Comparison of ENCODE assay signal across 1 cellular context in the genomic region with DNA sequence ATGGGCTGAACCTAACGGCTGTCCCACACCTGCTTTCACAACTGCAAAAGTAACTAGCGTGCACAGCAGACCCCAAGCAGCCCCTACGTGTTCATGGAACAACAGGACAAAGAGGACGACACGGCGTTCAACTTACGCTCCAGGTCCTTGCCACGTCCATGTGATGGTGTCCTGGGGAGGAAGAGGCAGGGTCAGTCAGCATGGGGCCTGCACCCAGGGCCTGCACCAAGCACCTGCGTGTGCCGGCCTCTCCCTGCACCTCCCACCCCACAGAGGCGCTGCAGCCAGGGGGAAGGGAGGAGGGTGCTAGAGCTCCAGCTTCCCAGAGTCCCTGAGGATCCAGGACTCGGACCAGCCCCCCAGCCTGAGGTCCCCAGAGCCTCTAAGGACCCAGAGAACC.
TF ChIP-seq lines count a peak whose summit lies in the region.

No MANE protein-coding gene starts in this region.

TF ChIP-seq in GM12878, 131 proteins besides CTCF, POLR2A, EP300 and RAD21:
- TF ChIP-seq, protein P1, sequence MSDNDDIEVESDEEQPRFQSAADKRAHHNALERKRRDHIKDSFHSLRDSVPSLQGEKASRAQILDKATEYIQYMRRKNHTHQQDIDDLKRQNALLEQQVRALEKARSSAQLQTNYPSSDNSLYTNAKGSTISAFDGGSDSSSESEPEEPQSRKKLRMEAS (IDR thresholded peaks at IDR 0.05; ENCODE audit: low read depth, low read length), result no peak
- TF ChIP-seq SPI1 (IDR thresholded peaks at IDR 0.05; ENCODE audit: borderline replicate concordance, insufficient read depth, low read depth, low read length), result no peak
- no peak for TF ChIP-seq SIN3A (IDR thresholded peaks at IDR 0.05; ENCODE audit: low read depth, low read length)
- TF ChIP-seq WRNIP1 (IDR thresholded peaks at IDR 0.05; ENCODE audit: borderline replicate concordance, low read depth, low read length), result no peak
- TF ChIP-seq HDGF (IDR thresholded peaks at IDR 0.05), result no peak
- TF ChIP-seq CHD2 (IDR thresholded peaks at IDR 0.05; ENCODE audit: borderline replicate concordance, low read depth, low read length), result no peak
- TF ChIP-seq, protein P2, sequence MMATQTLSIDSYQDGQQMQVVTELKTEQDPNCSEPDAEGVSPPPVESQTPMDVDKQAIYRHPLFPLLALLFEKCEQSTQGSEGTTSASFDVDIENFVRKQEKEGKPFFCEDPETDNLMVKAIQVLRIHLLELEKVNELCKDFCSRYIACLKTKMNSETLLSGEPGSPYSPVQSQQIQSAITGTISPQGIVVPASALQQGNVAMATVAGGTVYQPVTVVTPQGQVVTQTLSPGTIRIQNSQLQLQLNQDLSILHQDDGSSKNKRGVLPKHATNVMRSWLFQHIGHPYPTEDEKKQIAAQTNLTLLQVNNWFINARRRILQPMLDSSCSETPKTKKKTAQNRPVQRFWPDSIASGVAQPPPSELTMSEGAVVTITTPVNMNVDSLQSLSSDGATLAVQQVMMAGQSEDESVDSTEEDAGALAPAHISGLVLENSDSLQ (IDR thresholded peaks at IDR 0.05), result no peak
- no peak for TF ChIP-seq STAT1 (conservative IDR thresholded peaks at IDR 0.05)
- TF ChIP-seq, protein P3, sequence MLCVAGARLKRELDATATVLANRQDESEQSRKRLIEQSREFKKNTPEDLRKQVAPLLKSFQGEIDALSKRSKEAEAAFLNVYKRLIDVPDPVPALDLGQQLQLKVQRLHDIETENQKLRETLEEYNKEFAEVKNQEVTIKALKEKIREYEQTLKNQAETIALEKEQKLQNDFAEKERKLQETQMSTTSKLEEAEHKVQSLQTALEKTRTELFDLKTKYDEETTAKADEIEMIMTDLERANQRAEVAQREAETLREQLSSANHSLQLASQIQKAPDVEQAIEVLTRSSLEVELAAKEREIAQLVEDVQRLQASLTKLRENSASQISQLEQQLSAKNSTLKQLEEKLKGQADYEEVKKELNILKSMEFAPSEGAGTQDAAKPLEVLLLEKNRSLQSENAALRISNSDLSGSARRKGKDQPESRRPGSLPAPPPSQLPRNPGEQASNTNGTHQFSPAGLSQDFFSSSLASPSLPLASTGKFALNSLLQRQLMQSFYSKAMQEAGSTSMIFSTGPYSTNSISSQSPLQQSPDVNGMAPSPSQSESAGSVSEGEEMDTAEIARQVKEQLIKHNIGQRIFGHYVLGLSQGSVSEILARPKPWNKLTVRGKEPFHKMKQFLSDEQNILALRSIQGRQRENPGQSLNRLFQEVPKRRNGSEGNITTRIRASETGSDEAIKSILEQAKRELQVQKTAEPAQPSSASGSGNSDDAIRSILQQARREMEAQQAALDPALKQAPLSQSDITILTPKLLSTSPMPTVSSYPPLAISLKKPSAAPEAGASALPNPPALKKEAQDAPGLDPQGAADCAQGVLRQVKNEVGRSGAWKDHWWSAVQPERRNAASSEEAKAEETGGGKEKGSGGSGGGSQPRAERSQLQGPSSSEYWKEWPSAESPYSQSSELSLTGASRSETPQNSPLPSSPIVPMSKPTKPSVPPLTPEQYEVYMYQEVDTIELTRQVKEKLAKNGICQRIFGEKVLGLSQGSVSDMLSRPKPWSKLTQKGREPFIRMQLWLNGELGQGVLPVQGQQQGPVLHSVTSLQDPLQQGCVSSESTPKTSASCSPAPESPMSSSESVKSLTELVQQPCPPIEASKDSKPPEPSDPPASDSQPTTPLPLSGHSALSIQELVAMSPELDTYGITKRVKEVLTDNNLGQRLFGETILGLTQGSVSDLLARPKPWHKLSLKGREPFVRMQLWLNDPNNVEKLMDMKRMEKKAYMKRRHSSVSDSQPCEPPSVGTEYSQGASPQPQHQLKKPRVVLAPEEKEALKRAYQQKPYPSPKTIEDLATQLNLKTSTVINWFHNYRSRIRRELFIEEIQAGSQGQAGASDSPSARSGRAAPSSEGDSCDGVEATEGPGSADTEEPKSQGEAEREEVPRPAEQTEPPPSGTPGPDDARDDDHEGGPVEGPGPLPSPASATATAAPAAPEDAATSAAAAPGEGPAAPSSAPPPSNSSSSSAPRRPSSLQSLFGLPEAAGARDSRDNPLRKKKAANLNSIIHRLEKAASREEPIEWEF (IDR thresholded peaks at IDR 0.05; ENCODE audit: insufficient replicate concordance, low read depth, low read length), result no peak
